ENCODE assay signal across 19 cellular contexts in genomic region chr1:96843196-96843595, GRCh38.
DNase-seq lines count a peak whose midpoint lies in the region; ATAC-seq and TF ChIP-seq lines count a peak whose summit lies in the region.
"Had no signal": no experiment of that assay in that cellular context is flagged by ENCODE, and none has a peak within 500 bp of the region (broad histone marks: within the 10 kb centered on the region; RNA-seq: fewer than 3 reads in every experiment).

No MANE protein-coding gene starts in this region.

- in situ Hi-C loops in mammary epithelial cell (cut with MboI; ENCODE audit: low sequenced_read_pairs in 2 of 2), result no loop called here

- no peak overlapping the region for H3K4me2 ChIP-seq in mammary epithelial cell (ENCODE audit: insufficient read depth, low read depth, low read length)
- H3K4me2 ChIP-seq: BLaER1, KMS-11 had no signal

- dilution Hi-C loops in mammary epithelial cell (cut with HindIII; ENCODE audit: low sequenced_read_pairs), result no loop called here

- no peak overlapping the region for H3K9ac ChIP-seq in mammary epithelial cell (ENCODE audit: insufficient read depth, low read length)
- H3K9ac ChIP-seq: BLaER1, KMS-11 had no signal

- H3K27me3 ChIP-seq in dorsolateral prefrontal cortex, result no peaks in the 10 kb centered on the region
- no peaks in the 10 kb centered on the region for H3K27me3 ChIP-seq in upper lobe of right lung
- H3K27me3 ChIP-seq in mammary epithelial cell (ENCODE audit: insufficient read depth, low read length), result no peaks in the 10 kb centered on the region
- H3K27me3 ChIP-seq: BLaER1, gastrocnemius medialis had no signal

- no peaks in the 10 kb centered on the region for H3K36me3 Mint-ChIP-seq in chondrocyte (ENCODE audit: low read depth)

- no peaks in the 10 kb centered on the region for H4K20me1 ChIP-seq in mammary epithelial cell (ENCODE audit: insufficient read depth, low read length)
- H4K20me1 ChIP-seq: BLaER1 had no signal

- H3K27ac Mint-ChIP-seq in chondrocyte (ENCODE audit: unreplicated experiment), result peak overlapping the region; percentile 38
- H3K27ac Mint-ChIP-seq: T-helper 17 cell had no signal

- WGBS in mammary epithelial cell (ENCODE audit: low coverage, missing lambda C conversion rate), result 73% methylated on average over 1 of the region's 3 CpGs

- no peaks in the 10 kb centered on the region for H3K9me3 ChIP-seq in upper lobe of right lung
- H3K9me3 ChIP-seq in mammary epithelial cell (replicated peaks; ENCODE audit: insufficient read depth, low read length), result no peaks in the 10 kb centered on the region
- H3K9me3 ChIP-seq: BLaER1, gastrocnemius medialis had no signal

- peak; percentile 17 for DNase-seq in Ammon's horn (ENCODE audit: low spot score)
- peak; percentile 65 for DNase-seq in LHCN-M2 (ENCODE audit: low read depth)
- DNase-seq in chondrocyte (ENCODE audit: low spot score), result no peak
- DNase-seq in lung microvascular endothelial cell (ENCODE audit: low read depth in 2 of 2), result peak; percentile 36 to 38
- DNase-seq in dorsolateral prefrontal cortex, result no peak
- DNase-seq in upper lobe of right lung, result no peak
- DNase-seq in mammary epithelial cell, result no peak
- DNase-seq in GM20000 (ENCODE audit: low spot score), result no peak
- DNase-seq: activated naive CD4-positive, alpha-beta T cell; DMS153; gastrocnemius medialis; midbrain; NCI-H187 treated with DMSO at 0.1 percent for 48 hours; NCI-H526 treated with DMSO at 0.1 percent for 48 hours; small intestine; stimulated activated naive CD8-positive, alpha-beta T cell treated with anti-CD3 and anti-CD28 coated beads, Interleukin-15, Interleukin-2, amounts not matched to agents 100 U/mL and 50 U/mL, for 24 hours; T-helper 17 cell had no signal

- CTCF ChIA-PET in mammary epithelial cell (lab: Charles Lee; ENCODE audit: low non-redundant PET), result no interaction called here

- TF ChIP-seq CTCF in chondrocyte (IDR thresholded peaks at IDR 0.05), result no peak
- TF ChIP-seq CTCF in dorsolateral prefrontal cortex (IDR thresholded peaks at IDR 0.05 in 54 of 56, conservative IDR thresholded peaks at IDR 0.05 in 2 of 56; ENCODE audit: low read depth in 1 of 56, partially characterized antibody in 56 of 56), result no peak
- no peak for TF ChIP-seq CTCF in upper lobe of right lung (IDR thresholded peaks at IDR 0.05)
- no peak for TF ChIP-seq CTCF in mammary epithelial cell (conservative IDR thresholded peaks at IDR 0.05 in 1 of 2, IDR thresholded peaks at IDR 0.05 in 1 of 2; ENCODE audit: extremely low read depth in 1 of 2, insufficient read depth in 1 of 2, low read depth in 1 of 2, low read length in 2 of 2)
- no peak for TF ChIP-seq CTCF in GM20000 (IDR thresholded peaks at IDR 0.05; ENCODE audit: extremely low read depth, missing control alignments)

- no peaks in the 10 kb centered on the region for H3K27me3 Mint-ChIP-seq in chondrocyte (ENCODE audit: low read depth)

- H3K4me1 Mint-ChIP-seq in chondrocyte (ENCODE audit: low read depth), result peaks cover 13% of the 10 kb centered on the region

- H3K9me3 Mint-ChIP-seq in chondrocyte (ENCODE audit: low read depth), result no peaks in the 10 kb centered on the region

- H2AFZ ChIP-seq in mammary epithelial cell (ENCODE audit: low read depth, low read length), result no peak overlapping the region

- no peak overlapping the region for H3K27ac ChIP-seq in dorsolateral prefrontal cortex
- no peak overlapping the region for H3K27ac ChIP-seq in upper lobe of right lung
- no peak overlapping the region for H3K27ac ChIP-seq in mammary epithelial cell (ENCODE audit: insufficient read depth, low read depth, low read length)
- H3K27ac ChIP-seq: BLaER1, gastrocnemius medialis, KMS-11 had no signal

- H3K4me3 ChIP-seq in dorsolateral prefrontal cortex, result no peak overlapping the region
- no peak overlapping the region for H3K4me3 ChIP-seq in upper lobe of right lung
- H3K4me3 ChIP-seq in mammary epithelial cell (replicated peaks in 1 of 3; ENCODE audit: insufficient read depth in 1 of 3, low read depth in 2 of 3, low read length in 3 of 3), result no peak overlapping the region
- H3K4me3 ChIP-seq: BLaER1, gastrocnemius medialis had no signal

- H3K4me3 Mint-ChIP-seq in chondrocyte (ENCODE audit: unreplicated experiment), result no peak overlapping the region
- H3K4me3 Mint-ChIP-seq: T-helper 17 cell had no signal

- intact Hi-C loops in dorsolateral prefrontal cortex (cut with DNase I), result no loop called here
- intact Hi-C loops in upper lobe of right lung (cut with DNase I), result no loop called here
- intact Hi-C loops in mammary epithelial cell (cut with micrococcal nuclease), result no loop called here

- BruUV-seq in mammary epithelial cell (replicated peaks; lab: Mats Ljungman, UMichigan), result no TSS peak

- H3K4me1 ChIP-seq in upper lobe of right lung, result no peaks in the 10 kb centered on the region
- H3K4me1 ChIP-seq in mammary epithelial cell (ENCODE audit: insufficient read depth, low read length), result no peaks in the 10 kb centered on the region
- H3K4me1 ChIP-seq: gastrocnemius medialis had no signal

- ATAC-seq in upper lobe of right lung, result no peak
- ATAC-seq: gastrocnemius medialis; stimulated activated naive CD8-positive, alpha-beta T cell treated with anti-CD3 and anti-CD28 coated beads, Interleukin-15, Interleukin-2, amounts not matched to agents 100 U/mL and 50 U/mL, for 24 hours; T-helper 17 cell had no signal

- no peaks in the 10 kb centered on the region for H3K79me2 ChIP-seq in mammary epithelial cell (ENCODE audit: insufficient read depth, low read length)

- no peaks in the 10 kb centered on the region for H3K36me3 ChIP-seq in upper lobe of right lung
- H3K36me3 ChIP-seq in mammary epithelial cell (ENCODE audit: insufficient read depth, low read length), result no peaks in the 10 kb centered on the region
- H3K36me3 ChIP-seq: BLaER1, gastrocnemius medialis had no signal

Comparison
In these comparisons a context has a peak if more than half of its experiments do, and no peak if none do; other contexts are left out.
1. DNase-seq: peak in Ammon's horn (single experiment), LHCN-M2 (single experiment) and lung microvascular endothelial cell (2 of 2); none in chondrocyte (single experiment), dorsolateral prefrontal cortex (0 of 10), upper lobe of right lung (single experiment), mammary epithelial cell (single experiment) and GM20000 (single experiment).